Comparison of ENCODE assay signal across 8 cellular contexts in the genomic region with DNA sequence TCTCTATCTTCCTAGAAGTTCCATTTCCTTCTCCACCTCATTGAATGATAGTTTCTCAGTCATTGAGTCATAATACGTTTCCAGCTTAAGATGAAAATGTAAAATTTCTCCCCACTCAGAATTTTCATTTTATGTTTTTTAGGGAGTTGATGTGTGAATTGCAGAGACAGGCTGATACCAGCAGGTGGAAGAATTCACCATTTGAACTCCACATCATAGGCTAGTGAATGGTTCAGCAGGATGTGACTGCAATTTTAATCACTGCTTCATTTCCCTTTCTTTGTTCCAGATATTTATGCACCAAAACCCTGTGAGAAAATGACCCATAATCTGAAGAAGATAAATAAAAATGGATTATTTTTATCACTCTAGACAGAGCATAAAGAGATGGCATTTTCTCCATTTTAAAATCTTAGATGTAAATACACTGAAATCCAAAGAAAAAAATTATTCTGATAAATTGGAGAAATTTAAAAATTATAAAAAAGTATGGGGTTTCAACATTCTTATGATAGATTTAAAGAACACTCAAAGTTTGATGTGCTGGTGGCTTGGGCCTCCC. TPM values are rescaled to one million over a fixed set of nuclear protein-coding genes. Genes with fewer than 3 reads are reported as not detected.
DNase-seq lines count a peak whose midpoint lies in the region; TF ChIP-seq lines count a peak whose summit lies in the region.

No MANE protein-coding gene starts in this region.

- H3K4me1 ChIP-seq in adipocyte (ENCODE audit: control insufficient read depth, insufficient read depth, low read length) (peaks cover 10% of the 10 kb centered on the region), right atrium auricular region (no peaks in the 10 kb centered on the region)

- H3K9me3 ChIP-seq in adipocyte (ENCODE audit: control insufficient read depth, low read length) (no peaks in the 10 kb centered on the region), right atrium auricular region (no peaks in the 10 kb centered on the region)

- TF ChIP-seq CTCF in NB4 (IDR thresholded peaks at IDR 0.05; ENCODE audit: low read depth, low read length) (peak; percentile 65), right atrium auricular region (IDR thresholded peaks at IDR 0.05) (peak; percentile 23 to 72)

- peak overlapping the region; percentile 68 for H3K9ac ChIP-seq in adipocyte (ENCODE audit: low read length)

- TF ChIP-seq POLR2A in NB4 (IDR thresholded peaks at IDR 0.05; ENCODE audit: extremely low read depth, insufficient read length) = no peak

- H3K4me3 ChIP-seq in NB4 (ENCODE audit: low read depth, low read length) = no peak overlapping the region
- no peak overlapping the region for H3K4me3 ChIP-seq in adipocyte (ENCODE audit: low read length)
- no peak overlapping the region for H3K4me3 ChIP-seq in right atrium auricular region
- no peak overlapping the region for H3K4me3 ChIP-seq in skin epidermis

- H3K36me3 ChIP-seq in adipocyte (ENCODE audit: control insufficient read depth, insufficient read depth, low read length, severe bottlenecking) (no peaks in the 10 kb centered on the region), right atrium auricular region (no peaks in the 10 kb centered on the region)

- peak; percentile 15 for DNase-seq in SKM-1 (lab: John Stamatoyannopoulos, UW; ENCODE audit: unreplicated experiment)
- no peak for DNase-seq in SKM-1 treated with dmso at 0.1 percent for 144 hours (lab: John Stamatoyannopoulos, UW; ENCODE audit: unreplicated experiment)
- peak; percentile 66 for DNase-seq in NB4 (ENCODE audit: low read depth)
- DNase-seq in adipocyte (ENCODE audit: low read depth) = peak; percentile 79
- no peak for DNase-seq in right atrium auricular region (ENCODE audit: low spot score)
- DNase-seq in T1000 (lab: John Stamatoyannopoulos, UW) = no peak
- no peak for DNase-seq in RPMI8226

- H3K27me3 ChIP-seq in adipocyte (replicated peaks; ENCODE audit: control insufficient read depth, insufficient read depth, low read length) (no peaks in the 10 kb centered on the region), right atrium auricular region (no peaks in the 10 kb centered on the region)

- H3K27ac ChIP-seq in right atrium auricular region = peak overlapping the region in 1 of 2 donors; percentile 10
- H3K27ac ChIP-seq in skin epidermis = peak overlapping the region in 20 of 21 experiments; percentile 18 to 85 (median 66)

RNA-seq across cellular contexts. Expression of gene PYGL, which starts 10.6 kb away (rescaled TPM):
- 10 to 100 TPM in 1 of 2 donors, 1 to 10 TPM in 1; 7.0 to 27.1 TPM for total RNA-seq in right atrium auricular region

Comparison
In these comparisons a context has a peak if more than half of its experiments do, and no peak if none do; other contexts are left out.
1. DNase-seq: peak in SKM-1 (single experiment), NB4 (single experiment) and adipocyte (single experiment); none in SKM-1 treated with dmso at 0.1 percent for 144 hours (single experiment), right atrium auricular region (single experiment), T1000 (single experiment) and RPMI8226 (single experiment).